25 cellular contexts compared by ENCODE assay signal in genomic region chr7:149166630-149167352, GRCh38. TPM values are rescaled to one million over a fixed set of nuclear protein-coding genes. Genes with fewer than 3 reads are reported as not detected.
A peak's percentile ranks its signal among the peaks of the same experiment; 100 is the strongest.
DNase-seq lines count a peak whose midpoint lies in the region; ATAC-seq, FAIRE-seq and TF ChIP-seq lines count a peak whose summit lies in the region.
"Had no signal": no experiment of that assay in that cellular context is flagged by ENCODE, and none has a peak within 500 bp of the region (broad histone marks: within the 10 kb centered on the region; RNA-seq: fewer than 3 reads in every experiment).

No MANE protein-coding gene starts in this region.

- in situ Hi-C loops in GM12878 (cut with MboI): no loop called here
- in situ Hi-C loops in gastrocnemius medialis (cut with MboI; ENCODE audit: low sequenced_read_pairs in 4 of 4): no loop called here

- CTCF ChIA-PET in activated CD4-positive, alpha-beta memory T cell treated with anti-CD3 and anti-CD28 coated beads for 36 hours (lab: Charles Lee): no interaction called here
- CTCF ChIA-PET in activated CD4-positive, alpha-beta memory T cell treated with anti-CD3 and anti-CD28 coated beads, Interleukin-2, amount 10 ng/mL, durations not matched to agents 7 days and 5 days (lab: Charles Lee): interaction anchor here (0.6 to 1.5 kb wide), 3 partner anchors 19 to 107 kb away, joined by 3 to 5 read pairs (median 3); partner anchors contain the start of gene ZNF398
- CTCF ChIA-PET in GM12878 (lab: Yijun Ruan, JAX): interaction anchor here (0.5 to 0.8 kb wide), 2 partner anchors 29 to 313 kb away, joined by 3 read pairs; partner anchors contain the start of gene ZNF282

- no peak overlapping the region for H3K4me2 ChIP-seq in GM23338
- H3K4me2 ChIP-seq in GM12878 (ENCODE audit: control insufficient read depth, insufficient read depth): no peak overlapping the region
- H3K4me2 ChIP-seq: KMS-11 had no signal

- BruUV-seq in GM12878 (replicated peaks; lab: Mats Ljungman, UMichigan): no TSS peak

- peak; percentile 59 for FAIRE-seq in GM12878 (lab: Jason Lieb, UNC)
- FAIRE-seq: GM12892, HTR-8/SVneo had no signal

- peaks cover 40% of the 10 kb centered on the region for H3F3A ChIP-seq in GM23338 (replicated peaks; ENCODE audit: low read depth)

- no peak for TF ChIP-seq RAD21 in GM12878 (IDR thresholded peaks at IDR 0.05; ENCODE audit: insufficient read depth, low read depth, low read length)

- no peak for TF ChIP-seq POLR2A in GM12878 (IDR thresholded peaks at IDR 0.05; ENCODE audit: low read depth, low read length)
- no peak for TF ChIP-seq POLR2A in gastrocnemius medialis (IDR thresholded peaks at IDR 0.05)

- H3K27ac ChIP-seq in GM23338 (ENCODE audit: low read depth) (peak overlapping the region; percentile 85), GM12878 (ENCODE audit: control insufficient read depth, insufficient read depth) (no peak overlapping the region), foreskin keratinocyte (no peak overlapping the region), gastrocnemius medialis (no peak overlapping the region)
- H3K27ac ChIP-seq: KMS-11, Peyer's patch, SJCRH30 had no signal

- H3K27me3 Mint-ChIP-seq in activated CD4-positive, alpha-beta memory T cell treated with anti-CD3 and anti-CD28 coated beads for 36 hours: no peaks in the 10 kb centered on the region
- H3K27me3 Mint-ChIP-seq in activated CD4-positive, alpha-beta memory T cell treated with anti-CD3 and anti-CD28 coated beads, Interleukin-2, amount 10 ng/mL, durations not matched to agents 7 days and 5 days: no peaks in the 10 kb centered on the region
- H3K27me3 Mint-ChIP-seq in GM23338 (ENCODE audit: insufficient read depth, low read depth, poor library complexity): peaks cover 9% of the 10 kb centered on the region
- H3K27me3 Mint-ChIP-seq: CD8-positive, alpha-beta memory T cell had no signal

- peaks cover 2% of the 10 kb centered on the region for H3K4me1 Mint-ChIP-seq in activated CD4-positive, alpha-beta memory T cell treated with anti-CD3 and anti-CD28 coated beads for 36 hours (ENCODE audit: low read depth)
- H3K4me1 Mint-ChIP-seq in activated CD4-positive, alpha-beta memory T cell treated with anti-CD3 and anti-CD28 coated beads, Interleukin-2, amount 10 ng/mL, durations not matched to agents 7 days and 5 days: peaks cover 5% of the 10 kb centered on the region
- H3K4me1 Mint-ChIP-seq in GM23338: no peaks in the 10 kb centered on the region

- H2AFZ ChIP-seq in GM23338 (no peak overlapping the region), GM12878 (ENCODE audit: control insufficient read depth, low read depth, low read length) (no peak overlapping the region)

- H3K4me3 ChIP-seq in GM23338: no peak overlapping the region
- H3K4me3 ChIP-seq in GM12878: no peak overlapping the region
- H3K4me3 ChIP-seq in gastrocnemius medialis: no peak overlapping the region
- H3K4me3 ChIP-seq in BE2C (ENCODE audit: low read depth, low read length): no peak overlapping the region
- H3K4me3 ChIP-seq: Peyer's patch, SJCRH30 had no signal

- H3K79me2 ChIP-seq in GM23338 (replicated peaks; ENCODE audit: insufficient read depth) (peaks cover 96% of the 10 kb centered on the region), GM12878 (ENCODE audit: control insufficient read depth, insufficient read depth, low read length) (no peaks in the 10 kb centered on the region)

- H3K4me3 Mint-ChIP-seq in activated CD4-positive, alpha-beta memory T cell treated with anti-CD3 and anti-CD28 coated beads for 36 hours: no peak overlapping the region
- no peak overlapping the region for H3K4me3 Mint-ChIP-seq in activated CD4-positive, alpha-beta memory T cell treated with anti-CD3 and anti-CD28 coated beads, Interleukin-2, amount 10 ng/mL, durations not matched to agents 7 days and 5 days
- no peak overlapping the region for H3K4me3 Mint-ChIP-seq in GM23338
- H3K4me3 Mint-ChIP-seq: CD8-positive, alpha-beta memory T cell had no signal

- intact Hi-C loops in activated CD4-positive, alpha-beta memory T cell treated with anti-CD3 and anti-CD28 coated beads for 36 hours (cut with micrococcal nuclease): no loop called here
- intact Hi-C loops in GM12878 (cut with micrococcal nuclease; ENCODE audit: unreplicated experiment) (no loop called here), gastrocnemius medialis (cut with DNase I; ENCODE audit: low total_unique reads) (no loop called here)

- DNase-seq in activated CD4-positive, alpha-beta memory T cell treated with anti-CD3 and anti-CD28 coated beads for 36 hours: no peak
- no peak for DNase-seq in activated CD4-positive, alpha-beta memory T cell treated with anti-CD3 and anti-CD28 coated beads, Interleukin-2, amount 10 ng/mL, durations not matched to agents 7 days and 5 days
- DNase-seq in GM23338 (ENCODE audit: low spot score): no peak
- DNase-seq in GM12878 (ENCODE audit: low read depth, low spot score): no peak
- DNase-seq in foreskin keratinocyte: no peak
- no peak for DNase-seq in gastrocnemius medialis
- no peak for DNase-seq in BE2C
- DNase-seq: 8988T; C1 segment of cervical spinal cord; Calu3; CD8-positive, alpha-beta memory T cell; DMS153; GOT3; HCEC 1CT; NCI-H1105 treated with DMSO at 0.1 percent for 48 hours; NCI-H2029 treated with DMSO at 0.1 percent for 48 hours; NCI-H2171; NCI-H524 treated with DMSO at 0.1 percent for 48 hours; NCI-H82; Peyer's patch; SJCRH30 had no signal

- ATAC-seq in GM23338 (no peak), GM12878 (no peak), foreskin keratinocyte (peak; percentile 45), gastrocnemius medialis (no peak), HG02763 (IDR thresholded peaks at IDR 0.05; ENCODE audit: unreplicated experiment) (no peak)

- SMC1A ChIA-PET in GM12878 (lab: Charles Lee; ENCODE audit: uncharacterized antibody, unreplicated experiment): no interaction called here

- no peaks in the 10 kb centered on the region for H3K4me1 ChIP-seq in GM23338 (ENCODE audit: insufficient read depth)
- H3K4me1 ChIP-seq in GM12878 (ENCODE audit: control insufficient read depth, insufficient read depth, low read length): no peaks in the 10 kb centered on the region; the same call in 1 of the 2 replicates
- H3K4me1 ChIP-seq in foreskin keratinocyte: peaks cover 6% of the 10 kb centered on the region
- no peaks in the 10 kb centered on the region for H3K4me1 ChIP-seq in gastrocnemius medialis
- H3K4me1 ChIP-seq in BE2C: no peaks in the 10 kb centered on the region
- H3K4me1 ChIP-seq: Peyer's patch, SJCRH30 had no signal

- H3K9me2 ChIP-seq in GM23338 (ENCODE audit: insufficient read depth): no peaks in the 10 kb centered on the region

- H3K36me3 ChIP-seq in GM23338 (ENCODE audit: insufficient read depth) (peaks cover 82% of the 10 kb centered on the region), GM12878 (ENCODE audit: control insufficient read depth in 2 of 2, insufficient read depth in 2 of 2, low read length in 1 of 2) (peaks cover 12 to 32% of the 10 kb centered on the region in 2 experiments), gastrocnemius medialis (peaks cover 11 to 71% of the 10 kb centered on the region in 2 donors), BE2C (peaks cover 74% of the 10 kb centered on the region)

- no peak for TF ChIP-seq CTCF in GM23338 (conservative IDR thresholded peaks at IDR 0.05; ENCODE audit: low read depth in 2 of 2)
- no peak for TF ChIP-seq CTCF in GM12878 (IDR thresholded peaks at IDR 0.05 in 2 of 3, conservative IDR thresholded peaks at IDR 0.05 in 1 of 3; ENCODE audit: control insufficient read depth in 2 of 3, extremely low read depth in 1 of 3, insufficient read depth in 1 of 3, low read depth in 3 of 3, low read length in 3 of 3)
- peak; percentile 8 for TF ChIP-seq CTCF in foreskin keratinocyte (conservative IDR thresholded peaks at IDR 0.05)
- TF ChIP-seq CTCF in gastrocnemius medialis (IDR thresholded peaks at IDR 0.05 in 4 of 5, conservative IDR thresholded peaks at IDR 0.05 in 1 of 5): no peak
- no peak for TF ChIP-seq CTCF in BE2C (IDR thresholded peaks at IDR 0.05; ENCODE audit: low read depth, low read length)

- peaks cover 60% of the 10 kb centered on the region for H4K20me1 ChIP-seq in GM23338 (replicated peaks; ENCODE audit: insufficient read depth)
- no peaks in the 10 kb centered on the region for H4K20me1 ChIP-seq in GM12878 (ENCODE audit: control insufficient read depth, insufficient read depth)

- no peaks in the 10 kb centered on the region for H3K27me3 ChIP-seq in GM23338 (ENCODE audit: insufficient read depth)
- no peaks in the 10 kb centered on the region for H3K27me3 ChIP-seq in GM12878 (replicated peaks in 1 of 2; ENCODE audit: control insufficient read depth in 2 of 2, insufficient read depth in 2 of 2, low read length in 1 of 2)
- H3K27me3 ChIP-seq in foreskin keratinocyte: no peaks in the 10 kb centered on the region
- H3K27me3 ChIP-seq in gastrocnemius medialis: no peaks in the 10 kb centered on the region
- no peaks in the 10 kb centered on the region for H3K27me3 ChIP-seq in BE2C
- H3K27me3 ChIP-seq: Peyer's patch, SJCRH30 had no signal

- H3K9ac ChIP-seq in GM12878 (ENCODE audit: control insufficient read depth, insufficient read depth, low read length): no peak overlapping the region
- H3K9ac ChIP-seq: KMS-11 had no signal

- peak overlapping the region; percentile 14 for H3K27ac Mint-ChIP-seq in activated CD4-positive, alpha-beta memory T cell treated with anti-CD3 and anti-CD28 coated beads for 36 hours
- H3K27ac Mint-ChIP-seq in activated CD4-positive, alpha-beta memory T cell treated with anti-CD3 and anti-CD28 coated beads, Interleukin-2, amount 10 ng/mL, durations not matched to agents 7 days and 5 days: no peak overlapping the region
- H3K27ac Mint-ChIP-seq in GM23338: 0 out of 2 replicates have a peak overlapping the region, but pooled peaks have one; percentile 41

- H3K9me3 Mint-ChIP-seq in activated CD4-positive, alpha-beta memory T cell treated with anti-CD3 and anti-CD28 coated beads for 36 hours: no peaks in the 10 kb centered on the region
- H3K9me3 Mint-ChIP-seq in activated CD4-positive, alpha-beta memory T cell treated with anti-CD3 and anti-CD28 coated beads, Interleukin-2, amount 10 ng/mL, durations not matched to agents 7 days and 5 days: no peaks in the 10 kb centered on the region
- no peaks in the 10 kb centered on the region for H3K9me3 Mint-ChIP-seq in GM23338
- H3K9me3 Mint-ChIP-seq: CD8-positive, alpha-beta memory T cell had no signal

- POLR2A ChIA-PET in activated CD4-positive, alpha-beta memory T cell treated with anti-CD3 and anti-CD28 coated beads for 36 hours (lab: Charles Lee): interaction anchor here (0.5 kb wide), 1 partner anchor 78 kb away, joined by 3 read pairs; no protein-coding TSS in a partner anchor
- POLR2A ChIA-PET in activated CD4-positive, alpha-beta memory T cell treated with anti-CD3 and anti-CD28 coated beads, Interleukin-2, amount 10 ng/mL, durations not matched to agents 7 days and 5 days (lab: Charles Lee): no interaction called here
- POLR2A ChIA-PET in GM12878 (lab: Charles Lee): interaction anchor here (0.5 kb wide), 2 partner anchors 9 to 91 kb away, joined by 3 read pairs; no protein-coding TSS in a partner anchor

- H3K9me3 ChIP-seq in GM12878 (replicated peaks; ENCODE audit: control insufficient read depth, insufficient read depth, low read length) (no peaks in the 10 kb centered on the region), gastrocnemius medialis (no peaks in the 10 kb centered on the region), BE2C (no peaks in the 10 kb centered on the region)
- H3K9me3 ChIP-seq: Peyer's patch, SJCRH30 had no signal

- TF ChIP-seq EP300 in GM12878 (IDR thresholded peaks at IDR 0.05; ENCODE audit: borderline replicate concordance in 1 of 2, control insufficient read depth in 1 of 2, low read depth in 2 of 2, low read length in 2 of 2): no peak

- peaks cover 14% of the 10 kb centered on the region for H3K36me3 Mint-ChIP-seq in activated CD4-positive, alpha-beta memory T cell treated with anti-CD3 and anti-CD28 coated beads for 36 hours
- H3K36me3 Mint-ChIP-seq in activated CD4-positive, alpha-beta memory T cell treated with anti-CD3 and anti-CD28 coated beads, Interleukin-2, amount 10 ng/mL, durations not matched to agents 7 days and 5 days (ENCODE audit: low read depth): peaks cover 33% of the 10 kb centered on the region
- H3K36me3 Mint-ChIP-seq in GM23338 (ENCODE audit: low read depth): peaks cover 96% of the 10 kb centered on the region

- RAD21 ChIA-PET in GM12878 (lab: Charles Lee; ENCODE audit: unreplicated experiment): no interaction called here

RNA-seq across cellular contexts. Expression of gene ZNF398, which starts 19.5 kb away (rescaled TPM):
- 1 to 10 TPM; 8.4 to 9.4 TPM for total RNA-seq in activated CD4-positive, alpha-beta memory T cell treated with anti-CD3 and anti-CD28 coated beads for 36 hours
- 10 to 100 TPM; 12.1 to 13.7 TPM for total RNA-seq in activated CD4-positive, alpha-beta memory T cell treated with anti-CD3 and anti-CD28 coated beads, Interleukin-2, amount 10 ng/mL, durations not matched to agents 7 days and 5 days
- total RNA-seq in GM23338 (2014; rRNA removed; shearing (Covaris generic)): 92.7 and 99.6 TPM in 2 replicates
- polyA plus RNA-seq in GM23338 (2016; fragmentation: Nextera tagmentation; extraction: Ambion mirVana): 18.2 and 20.7 TPM in 2 replicates
- total RNA-seq in GM12878 (2013; cell fraction: nucleolus; rRNA removed): 18.3 and 23.5 TPM in 2 replicates
- 9.8 and 13.6 TPM in 2 replicates for total RNA-seq in GM12878 (2014; rRNA removed)
- 9.3 and 9.5 TPM in 2 replicates for total RNA-seq in GM12878 (2014; rRNA removed; fragmentation: Illumina TruSeq; extraction: Trizol)
- 12.9 and 15.3 TPM in 2 replicates for total RNA-seq in GM12878 (2021)
- 3.9 TPM for polyA plus RNA-seq in GM12878 (2011; ENCODE audit: low read depth)
- 4.1 and 8.1 TPM in 2 replicates for polyA plus RNA-seq in GM12878 (2011; rRNA removed)
- polyA plus RNA-seq in GM12878 (2011; cell fraction: cytosol; rRNA removed): 7.9 and 9.8 TPM in 2 replicates
- 12.4 and 12.9 TPM in 2 replicates for polyA plus RNA-seq in GM12878 (2011; cell fraction: nucleus; rRNA removed)
- polyA plus RNA-seq in GM12878 (2012): 4.8 TPM in 2 replicates
- polyA plus RNA-seq in GM12878 (2014; fragmentation: Illumina TruSeq; extraction: Trizol): 8.3 and 10.4 TPM in 2 replicates
- 1 to 10 TPM; 2.3 to 2.5 TPM for polyA plus RNA-seq in GM12878 (2014; fragmentation: Nextera tagmentation; extraction: Ambion mirVana)
- polyA plus RNA-seq in GM12878 (2014; rRNA removed): 7.8 and 9.3 TPM in 2 replicates
- 10 to 100 TPM; 10.6 to 10.9 TPM for polyA plus RNA-seq in GM12878 (2016; fragmentation: Nextera tagmentation; extraction: Ambion mirVana)
- polyA minus RNA-seq in GM12878 (2011; rRNA and poly(A)+ RNA removed): 20.1 and 23.0 TPM in 2 replicates
- 6.5 TPM in 2 replicates for polyA minus RNA-seq in GM12878 (2011; cell fraction: cytosol; rRNA and poly(A)+ RNA removed)
- polyA minus RNA-seq in GM12878 (2011; cell fraction: nucleus; rRNA and poly(A)+ RNA removed): 9.1 and 18.6 TPM in 2 replicates
- total RNA-seq in foreskin keratinocyte: 15.4 and 15.7 TPM in 2 replicates
- 4.0 and 4.2 TPM in 2 replicates for polyA plus RNA-seq in foreskin keratinocyte
- 10 to 100 TPM; 12.8 to 19.9 (median 15.0) TPM for total RNA-seq in gastrocnemius medialis
- polyA plus RNA-seq in BE2C (2012; ENCODE audit: insufficient read depth, insufficient read length, low read depth): 8.9 TPM

RNA-seq across cellular contexts. Expression of gene ZNF282, which starts 28.6 kb away (rescaled TPM):
- total RNA-seq in activated CD4-positive, alpha-beta memory T cell treated with anti-CD3 and anti-CD28 coated beads for 36 hours: 10 to 100 TPM; 61.7 to 61.9 TPM
- 10 to 100 TPM; 66.1 to 66.6 TPM for total RNA-seq in activated CD4-positive, alpha-beta memory T cell treated with anti-CD3 and anti-CD28 coated beads, Interleukin-2, amount 10 ng/mL, durations not matched to agents 7 days and 5 days
- 34.3 and 36.3 TPM in 2 replicates for total RNA-seq in GM23338 (2014; rRNA removed; shearing (Covaris generic))
- polyA plus RNA-seq in GM23338 (2016; fragmentation: Nextera tagmentation; extraction: Ambion mirVana): 7.2 and 7.4 TPM in 2 replicates
- 29.0 and 61.3 TPM in 2 replicates for total RNA-seq in GM12878 (2013; cell fraction: nucleolus; rRNA removed)
- total RNA-seq in GM12878 (2014; rRNA removed): 14.2 and 15.2 TPM in 2 replicates
- 8.3 and 8.4 TPM in 2 replicates for total RNA-seq in GM12878 (2014; rRNA removed; fragmentation: Illumina TruSeq; extraction: Trizol)
- 28.4 and 30.9 TPM in 2 replicates for total RNA-seq in GM12878 (2021)
- polyA plus RNA-seq in GM12878 (2011; ENCODE audit: low read depth): 3.8 TPM
- polyA plus RNA-seq in GM12878 (2011; rRNA removed): 6.5 and 14.3 TPM in 2 replicates
- polyA plus RNA-seq in GM12878 (2011; cell fraction: cytosol; rRNA removed): 11.9 and 17.1 TPM in 2 replicates
- 22.0 and 28.1 TPM in 2 replicates for polyA plus RNA-seq in GM12878 (2011; cell fraction: nucleus; rRNA removed)
- 10.7 and 12.8 TPM in 2 replicates for polyA plus RNA-seq in GM12878 (2012)
- 2.7 and 7.8 TPM in 2 replicates for polyA plus RNA-seq in GM12878 (2014; fragmentation: Illumina TruSeq; extraction: Trizol)
- polyA plus RNA-seq in GM12878 (2014; fragmentation: Nextera tagmentation; extraction: Ambion mirVana): under 1 TPM; 0.35 to 0.84 TPM
- polyA plus RNA-seq in GM12878 (2014; rRNA removed): 18.2 and 28.3 TPM in 2 replicates
- polyA plus RNA-seq in GM12878 (2016; fragmentation: Nextera tagmentation; extraction: Ambion mirVana): 1 to 10 TPM; 2.2 to 2.5 TPM
- polyA minus RNA-seq in GM12878 (2011; rRNA and poly(A)+ RNA removed): 8.1 and 18.7 TPM in 2 replicates
- polyA minus RNA-seq in GM12878 (2011; cell fraction: cytosol; rRNA and poly(A)+ RNA removed): 10.2 and 11.0 TPM in 2 replicates
- 16.7 and 17.4 TPM in 2 replicates for polyA minus RNA-seq in GM12878 (2011; cell fraction: nucleus; rRNA and poly(A)+ RNA removed)
- total RNA-seq in foreskin keratinocyte: 25.4 and 30.7 TPM in 2 replicates
- 19.2 and 20.9 TPM in 2 replicates for polyA plus RNA-seq in foreskin keratinocyte
- total RNA-seq in gastrocnemius medialis: 10 to 100 TPM; 16.8 to 24.1 (median 23.0) TPM
- polyA plus RNA-seq in BE2C (2012; ENCODE audit: insufficient read depth, insufficient read length, low read depth): 43.0 TPM

RNA-seq across cellular contexts. Expression of gene ZNF425, which starts 40.7 kb away (rescaled TPM):
- under 1 TPM; 0.74 to 0.75 TPM for total RNA-seq in activated CD4-positive, alpha-beta memory T cell treated with anti-CD3 and anti-CD28 coated beads for 36 hours
- 1 to 10 TPM; 1.1 TPM for total RNA-seq in activated CD4-positive, alpha-beta memory T cell treated with anti-CD3 and anti-CD28 coated beads, Interleukin-2, amount 10 ng/mL, durations not matched to agents 7 days and 5 days
- 4.3 and 5.0 TPM in 2 replicates for total RNA-seq in GM23338 (2014; rRNA removed; shearing (Covaris generic))
- polyA plus RNA-seq in GM23338 (2016; fragmentation: Nextera tagmentation; extraction: Ambion mirVana) (3.0 and 4.3 TPM in 2 replicates), GM12878 (2011; rRNA removed) (0.53 and 0.95 TPM in 2 replicates), GM12878 (2014; fragmentation: Illumina TruSeq; extraction: Trizol) (0.25 and 1.0 TPM in 2 replicates), GM12878 (2014; fragmentation: Nextera tagmentation; extraction: Ambion mirVana) (under 1 TPM; 0.19 to 0.20 TPM), GM12878 (2014; rRNA removed) (0.41 and 0.99 TPM in 2 replicates), GM12878 (2016; fragmentation: Nextera tagmentation; extraction: Ambion mirVana) (1 to 10 TPM; 1.8 TPM), foreskin keratinocyte (0.95 and 1.1 TPM in 2 replicates)
- total RNA-seq in GM12878 (2013; cell fraction: nucleolus; rRNA removed): 0.84 and 0.95 TPM in 2 replicates
- total RNA-seq in GM12878 (2014; rRNA removed) (0.79 and 1.0 TPM in 2 replicates), GM12878 (2014; rRNA removed; fragmentation: Illumina TruSeq; extraction: Trizol) (0.88 and 1.2 TPM in 2 replicates), GM12878 (2021) (0.69 and 1.6 TPM in 2 replicates), foreskin keratinocyte (1.7 and 3.0 TPM in 2 replicates), gastrocnemius medialis (1 to 10 TPM; 1.2 to 3.2 (median 1.5) TPM)
- 0.21 TPM for polyA plus RNA-seq in GM12878 (2011; ENCODE audit: low read depth)
- 0.53 and 0.66 TPM in 2 replicates for polyA plus RNA-seq in GM12878 (2011; cell fraction: cytosol; rRNA removed)
- 0.40 and 0.53 TPM in 2 replicates for polyA plus RNA-seq in GM12878 (2011; cell fraction: nucleus; rRNA removed)
- polyA plus RNA-seq in GM12878 (2012): 0.39 and 0.59 TPM in 2 replicates
- 0.73 and 1.0 TPM in 2 replicates for polyA minus RNA-seq in GM12878 (2011; rRNA and poly(A)+ RNA removed)
- polyA minus RNA-seq in GM12878 (2011; cell fraction: cytosol; rRNA and poly(A)+ RNA removed): not detected in 2 replicates
- polyA minus RNA-seq in GM12878 (2011; cell fraction: nucleus; rRNA and poly(A)+ RNA removed): 0.48 TPM in 2 replicates
- polyA plus RNA-seq in BE2C (2012; ENCODE audit: insufficient read depth, insufficient read length, low read depth): 11.9 TPM
